In genomic region chr20:12056836-12057235, GRCh38 we compare ENCODE assay signal across 28 cellular contexts.
DNase-seq lines count a peak whose midpoint lies in the region; ATAC-seq and TF ChIP-seq lines count a peak whose summit lies in the region.
"Had no signal": no experiment of that assay in that cellular context is flagged by ENCODE, and none has a peak within 500 bp of the region (broad histone marks: within the 10 kb centered on the region; RNA-seq: fewer than 3 reads in every experiment).

No MANE protein-coding gene starts in this region.

- no peak overlapping the region for H3K18ac ChIP-seq in mesendoderm (ENCODE audit: low read length)

- DNase-seq in Daoy (ENCODE audit: low read depth) (peak; percentile 10), M059J (ENCODE audit: low read depth) (peak; percentile 15), brain microvascular endothelial cell (peak; percentile 9), mesendoderm (peak; percentile 63), right lobe of liver (no peak)
- DNase-seq in activated naive CD4-positive, alpha-beta T cell (lab: John Stamatoyannopoulos, UW) = no peak
- DNase-seq: activated CD4-positive, alpha-beta T cell treated with anti-CD3 and anti-CD28 coated beads, Interleukin-2, amount 10 ng/mL, durations not matched to agents 7 days and 5 days; activated effector memory CD4-positive, alpha-beta T cell treated with anti-CD3 and anti-CD28 coated beads, Interleukin-2, amount 50 U/mL, for 16 hours; activated naive CD8-positive, alpha-beta T cell treated with anti-CD3 and anti-CD28 coated beads for 36 hours; activated T-cell treated with anti-CD3 and anti-CD28 coated beads, Interleukin-2, amount 50 U/mL, for 24 hours; foreskin keratinocyte; GOT3; head of caudate nucleus; HFFc6; MG63; NCI-H1436; NCI-H2081; NCI-H345; nephron progenitor cell; substantia nigra; SW 1271; T-helper 9 cell; upper lobe of left lung had no signal

- H3K56ac ChIP-seq in mesendoderm (ENCODE audit: low read length) = no peak overlapping the region

- no CpG with 5 or more reads among the region's 2 CpGs for WGBS in mesendoderm (ENCODE audit: extremely low coverage, insufficient coverage, low lambda C conversion rate)
- 11% methylated on average over 2 of the region's 2 CpGs for WGBS in right lobe of liver (ENCODE audit: insufficient coverage, low coverage, low lambda C conversion rate, missing lambda C conversion rate)

- no peak overlapping the region for H3K4me3 ChIP-seq in brain microvascular endothelial cell (ENCODE audit: low read depth, low read length)
- no peak overlapping the region for H3K4me3 ChIP-seq in mesendoderm (ENCODE audit: low read length)
- no peak overlapping the region for H3K4me3 ChIP-seq in right lobe of liver
- H3K4me3 ChIP-seq: K562, MG63, upper lobe of left lung had no signal

- H3K27me3 ChIP-seq in brain microvascular endothelial cell (replicated peaks) (no peaks in the 10 kb centered on the region), mesendoderm (ENCODE audit: insufficient read depth, low read length, poor library complexity) (no peaks in the 10 kb centered on the region), right lobe of liver (no peaks in the 10 kb centered on the region)
- H3K27me3 ChIP-seq: foreskin keratinocyte, MG63, upper lobe of left lung had no signal

- no peak overlapping the region for H2BK15ac ChIP-seq in mesendoderm (replicated peaks; ENCODE audit: low read depth)

- H3K36me3 ChIP-seq in brain microvascular endothelial cell (replicated peaks) (no peaks in the 10 kb centered on the region), mesendoderm (ENCODE audit: control insufficient read depth, insufficient read depth, low read length) (no peaks in the 10 kb centered on the region), right lobe of liver (no peaks in the 10 kb centered on the region)
- H3K36me3 ChIP-seq: MG63, upper lobe of left lung had no signal

- no peak for TF ChIP-seq CTCF in brain microvascular endothelial cell (IDR thresholded peaks at IDR 0.05; ENCODE audit: low read depth, low read length, missing control alignments)
- no peak for TF ChIP-seq CTCF in right lobe of liver (IDR thresholded peaks at IDR 0.05)

- H3K27ac ChIP-seq in brain microvascular endothelial cell (no peak overlapping the region), mesendoderm (ENCODE audit: low read depth, low read length) (no peak overlapping the region), right lobe of liver (no peak overlapping the region)
- H3K27ac ChIP-seq: foreskin keratinocyte, upper lobe of left lung had no signal

- no peaks in the 10 kb centered on the region for H3K79me2 ChIP-seq in mesendoderm (ENCODE audit: control insufficient read depth, insufficient read depth, low read length)

- H3K9ac ChIP-seq in mesendoderm (ENCODE audit: low read length) = no peak overlapping the region

- H3K9me3 ChIP-seq in right lobe of liver = no peaks in the 10 kb centered on the region
- H3K9me3 ChIP-seq: MG63 had no signal

- intact Hi-C loops in right lobe of liver (cut with DNase I) = no loop called here

- H3K4me2 ChIP-seq in mesendoderm (ENCODE audit: low read length) = no peak overlapping the region

- ATAC-seq in right lobe of liver (no peak), GM19467 (IDR thresholded peaks at IDR 0.05; ENCODE audit: unreplicated experiment) (no peak)
- ATAC-seq: esophagus mucosa; foreskin keratinocyte; K562; stimulated activated memory B cell treated with anti-CD40 and anti-IgM and Interleukin-4, amounts not matched to agents 10 μg/mL and 1 μg/mL and 100 μg/mL, for 72 hours; WTC11 had no signal

- no peaks in the 10 kb centered on the region for H3K4me1 ChIP-seq in mesendoderm (ENCODE audit: control insufficient read depth, low read depth, low read length)
- H3K4me1 ChIP-seq in right lobe of liver = no peaks in the 10 kb centered on the region

- in situ Hi-C loops in brain microvascular endothelial cell (cut with HindIII; ENCODE audit: low pct_ligation_motif_present, low sequenced_read_pairs) = no loop called here

- no peak overlapping the region for H2BK5ac ChIP-seq in mesendoderm (ENCODE audit: low read length)

- H3K23ac ChIP-seq in mesendoderm (ENCODE audit: low read length) = no peak overlapping the region

- no peak overlapping the region for H2BK120ac ChIP-seq in mesendoderm (ENCODE audit: low read depth, low read length)

- H4K5ac ChIP-seq in mesendoderm (ENCODE audit: low read length) = no peak overlapping the region

- no peak overlapping the region for H4K8ac ChIP-seq in mesendoderm (ENCODE audit: low read depth, low read length)

- H2AK5ac ChIP-seq in mesendoderm (ENCODE audit: low read length) = no peak overlapping the region

- TF ChIP-seq POLR2A in right lobe of liver (IDR thresholded peaks at IDR 0.05) = no peak

- H3K79me1 ChIP-seq in mesendoderm (ENCODE audit: low read length) = no peaks in the 10 kb centered on the region

- no peak overlapping the region for H3K4ac ChIP-seq in mesendoderm (ENCODE audit: low read depth, low read length)

Comparison
In these comparisons a context has a peak if more than half of its experiments do, and no peak if none do; other contexts are left out.
1. DNase-seq: peak in Daoy (single experiment), M059J (single experiment), brain microvascular endothelial cell (single experiment) and mesendoderm (single experiment); none in right lobe of liver (0 of 3) and activated naive CD4-positive, alpha-beta T cell (0 of 4).